ENCODE assay signal across 12 cellular contexts in genomic region chr21:45142469-45142868, GRCh38.
DNase-seq lines count a peak whose midpoint lies in the region; ATAC-seq and TF ChIP-seq lines count a peak whose summit lies in the region.
"Had no signal": no experiment of that assay in that cellular context is flagged by ENCODE, and none has a peak within 500 bp of the region (broad histone marks: within the 10 kb centered on the region; RNA-seq: fewer than 3 reads in every experiment).

No MANE protein-coding gene starts in this region.

- no peak overlapping the region for H3K4me3 ChIP-seq in retinal pigment epithelial cell (ENCODE audit: low read length)
- H3K4me3 ChIP-seq: PC-9, stomach had no signal

- DNase-seq in H4 (ENCODE audit: low spot score), result peak; percentile 78
- DNase-seq in fibroblast of the conjunctiva (ENCODE audit: low read depth), result peak; percentile 47
- peak; percentile 61 for DNase-seq in retinal pigment epithelial cell (ENCODE audit: low read depth)
- no peak for DNase-seq in NCI-H82 (lab: John Stamatoyannopoulos, UW)
- DNase-seq in activated CD4-positive, alpha-beta T cell treated with anti-CD3 and anti-CD28 coated beads for 4 hours, result no peak
- no peak for DNase-seq in kidney glomerular epithelial cell (lab: John Stamatoyannopoulos, UW)
- no peak for DNase-seq in GM20000 (ENCODE audit: low spot score)
- DNase-seq: activated effector memory CD4-positive, alpha-beta T cell treated with Interleukin-2 at 50 U/mL for 16 hours; NCI-H2081 treated with DMSO at 0.1 percent for 48 hours; PC-9; stomach had no signal

- no peak for TF ChIP-seq CTCF in retinal pigment epithelial cell (conservative IDR thresholded peaks at IDR 0.05; ENCODE audit: low read depth, low read length)
- no peak for TF ChIP-seq CTCF in GM20000 (IDR thresholded peaks at IDR 0.05; ENCODE audit: extremely low read depth, missing control alignments)

- peak; percentile 59 for ATAC-seq in SK-N-SH treated with all-trans-retinoic acid at 6 μM for 48 hours

TF ChIP-seq in SK-N-SH treated with all-trans-retinoic acid at 6 μM for 48 hours, 23 proteins besides CTCF, POLR2A, EP300 and RAD21:
- TF ChIP-seq ZFP30 (CRISPR knock-in tag; IDR thresholded peaks at IDR 0.05) (no peak), BACH2 (CRISPR knock-in tag; IDR thresholded peaks at IDR 0.05; ENCODE audit: borderline replicate concordance) (no peak), ZC3H10 (CRISPR knock-in tag; IDR thresholded peaks at IDR 0.05) (no peak), CSDC2 (CRISPR knock-in tag; IDR thresholded peaks at IDR 0.05) (no peak), ARNTL (CRISPR knock-in tag; IDR thresholded peaks at IDR 0.05; ENCODE audit: borderline replicate concordance, low read depth) (no peak), PPARA (CRISPR knock-in tag; IDR thresholded peaks at IDR 0.05; ENCODE audit: borderline replicate concordance) (no peak), GLIS3 (CRISPR knock-in tag; IDR thresholded peaks at IDR 0.05) (no peak), POU6F1 (CRISPR knock-in tag; IDR thresholded peaks at IDR 0.05; ENCODE audit: borderline replicate concordance, low read depth) (no peak), RARB (CRISPR knock-in tag; IDR thresholded peaks at IDR 0.05) (no peak), CREB5 (CRISPR knock-in tag; IDR thresholded peaks at IDR 0.05; ENCODE audit: low read depth) (no peak), SNAI2 (CRISPR knock-in tag; IDR thresholded peaks at IDR 0.05) (no peak), ZNF8 (CRISPR knock-in tag; IDR thresholded peaks at IDR 0.05) (no peak), OSR1 (CRISPR knock-in tag; IDR thresholded peaks at IDR 0.05) (no peak), ISL1 (CRISPR knock-in tag; IDR thresholded peaks at IDR 0.05) (no peak), CSRNP3 (CRISPR knock-in tag; IDR thresholded peaks at IDR 0.05) (no peak)

Comparison
In these comparisons a context has a peak if more than half of its experiments do, and no peak if none do; other contexts are left out.
1. DNase-seq: peak in H4 (single experiment), fibroblast of the conjunctiva (single experiment) and retinal pigment epithelial cell (single experiment); none in NCI-H82 (single experiment), activated CD4-positive, alpha-beta T cell treated with anti-CD3 and anti-CD28 coated beads for 4 hours (0 of 2), kidney glomerular epithelial cell (single experiment) and GM20000 (single experiment).